ENCODE assay signal across 8 cellular contexts in the genomic region with DNA sequence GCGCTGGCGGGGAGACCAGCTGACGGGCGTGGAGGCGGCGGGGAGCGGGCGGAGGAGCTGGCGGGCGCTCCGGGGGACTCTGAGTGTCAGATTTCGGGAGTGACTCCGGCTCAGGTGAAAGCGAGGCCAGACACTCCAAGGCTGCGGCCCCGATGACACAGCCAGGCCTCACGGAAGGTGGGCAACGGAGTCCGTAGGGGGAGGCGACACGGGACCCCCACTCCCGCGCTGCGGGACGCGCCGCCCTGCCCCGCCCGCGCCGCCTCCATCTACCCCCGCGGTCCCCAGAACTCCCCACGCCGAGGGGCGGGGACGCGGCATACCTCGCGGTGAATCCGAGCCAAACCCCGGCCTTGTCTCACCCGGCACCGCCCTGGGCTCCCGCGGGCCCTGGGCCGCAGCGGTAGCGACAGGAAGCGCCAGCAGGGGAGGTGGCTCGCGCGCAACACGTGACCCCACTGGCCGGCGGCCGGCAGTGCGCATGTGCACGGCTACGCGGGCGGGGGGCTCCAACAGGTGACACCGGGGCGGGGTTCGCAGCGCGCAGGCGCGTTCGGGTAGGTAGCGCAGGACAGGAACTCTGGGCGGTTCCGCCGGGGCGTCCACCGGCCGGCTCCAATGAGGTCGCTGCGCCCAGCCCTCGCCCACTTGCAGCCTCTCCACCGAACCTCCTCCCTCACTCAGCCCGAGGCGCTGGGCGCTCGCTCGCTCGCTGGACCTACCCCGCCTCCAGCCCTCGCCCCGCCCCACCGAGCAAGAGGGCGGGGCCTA. TPM values are rescaled to one million over a fixed set of nuclear protein-coding genes. Genes with fewer than 3 reads are reported as not detected.
DNase-seq lines count a peak whose midpoint lies in the region; ATAC-seq and TF ChIP-seq lines count a peak whose summit lies in the region.

A gene with protein sequence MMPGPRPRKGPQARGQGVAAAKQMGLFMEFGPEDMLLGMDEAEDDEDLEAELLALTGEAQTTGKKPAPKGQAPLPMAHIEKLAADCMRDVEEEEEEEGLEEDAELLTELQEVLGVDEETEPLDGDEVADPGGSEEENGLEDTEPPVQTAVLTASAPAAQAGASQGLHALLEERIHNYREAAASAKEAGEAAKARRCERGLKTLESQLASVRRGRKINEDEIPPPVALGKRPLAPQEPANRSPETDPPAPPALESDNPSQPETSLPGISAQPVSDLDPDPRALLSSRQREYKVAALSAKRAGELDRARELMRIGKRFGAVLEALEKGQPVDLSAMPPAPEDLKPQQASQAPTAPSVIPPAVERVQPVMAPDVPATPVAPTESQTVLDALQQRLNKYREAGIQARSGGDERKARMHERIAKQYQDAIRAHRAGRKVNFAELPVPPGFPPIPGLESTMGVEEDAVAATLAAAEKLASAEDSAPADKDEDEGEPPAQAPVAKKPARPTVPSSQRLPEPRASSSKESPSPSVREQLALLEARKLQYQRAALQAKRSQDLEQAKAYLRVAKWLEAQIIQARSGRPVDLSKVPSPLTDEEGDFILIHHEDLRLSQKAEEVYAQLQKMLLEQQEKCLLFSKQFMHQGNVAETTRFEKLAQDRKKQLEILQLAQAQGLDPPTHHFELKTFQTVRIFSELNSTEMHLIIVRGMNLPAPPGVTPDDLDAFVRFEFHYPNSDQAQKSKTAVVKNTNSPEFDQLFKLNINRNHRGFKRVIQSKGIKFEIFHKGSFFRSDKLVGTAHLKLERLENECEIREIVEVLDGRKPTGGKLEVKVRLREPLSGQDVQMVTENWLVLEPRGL (minus strand): TSS at position 460 of the 771 bp plus-strand sequence. CDS start 1,585 bp downstream, outside the sequence.

- no peaks in the 10 kb centered on the region for H3K9me3 Mint-ChIP-seq in CD4-positive, CD25-positive, alpha-beta regulatory T cell

- no peaks in the 10 kb centered on the region for H3K27me3 Mint-ChIP-seq in CD4-positive, CD25-positive, alpha-beta regulatory T cell

- TF ChIP-seq RAD21 in liver (IDR thresholded peaks at IDR 0.05), result no peak

- peak within 1 kb of the TSS; percentile 88 for H3K4me3 ChIP-seq in CD4-positive, CD25-positive, alpha-beta regulatory T cell (ENCODE audit: low read depth, low read length)
- peak within 1 kb of the TSS; percentile 59 to 90 (median 81) for H3K4me3 ChIP-seq in liver (ENCODE audit: low read depth in 1 of 3, low read length in 3 of 3)

- TF ChIP-seq CTCF in liver (IDR thresholded peaks at IDR 0.05; ENCODE audit: low read depth, low read length, missing input control), result peak; percentile 50

- peaks cover 20% of the 10 kb centered on the region for H3K36me3 ChIP-seq in CD4-positive, CD25-positive, alpha-beta regulatory T cell (ENCODE audit: control insufficient read depth, insufficient read depth, low read length)
- H3K36me3 ChIP-seq in liver (ENCODE audit: control insufficient read depth in 4 of 4, insufficient read depth in 3 of 4, low read depth in 1 of 4, low read length in 3 of 4), result peaks cover 0 to 17% (median 13%) of the 10 kb centered on the region in 4 donors

- peaks cover 32% of the 10 kb centered on the region for H3K4me1 ChIP-seq in CD4-positive, CD25-positive, alpha-beta regulatory T cell (ENCODE audit: control insufficient read depth, insufficient read depth, low read length, poor library complexity, severe bottlenecking)
- peaks cover 4 to 24% (median 17%) of the 10 kb centered on the region in 4 donors for H3K4me1 ChIP-seq in liver (ENCODE audit: control insufficient read depth in 4 of 4, insufficient read depth in 4 of 4, low read length in 3 of 4)

- peak within 1 kb of the TSS; percentile 95 to 97 (median 96) for H3K27ac Mint-ChIP-seq in CD4-positive, CD25-positive, alpha-beta regulatory T cell

- peaks cover 12% of the 10 kb centered on the region for H3K36me3 Mint-ChIP-seq in CD4-positive, CD25-positive, alpha-beta regulatory T cell

- under 1% methylated on average over 92 of the region's 92 CpGs for WGBS in liver

- H3K9me3 ChIP-seq in CD4-positive, CD25-positive, alpha-beta regulatory T cell (ENCODE audit: control insufficient read depth in 2 of 2, low read length in 2 of 2), result no peaks in the 10 kb centered on the region
- H3K9me3 ChIP-seq in liver (ENCODE audit: control insufficient read depth in 4 of 4, low read length in 3 of 4), result no peaks in the 10 kb centered on the region

- no peaks in the 10 kb centered on the region for H3K27me3 ChIP-seq in CD4-positive, CD25-positive, alpha-beta regulatory T cell (ENCODE audit: control insufficient read depth, insufficient read depth, low read length)
- no peaks in the 10 kb centered on the region for H3K27me3 ChIP-seq in liver (ENCODE audit: control insufficient read depth in 4 of 4, insufficient read depth in 4 of 4, low read length in 3 of 4)

- peak within 1 kb of the TSS; percentile 94 to 97 (median 96) for H3K4me3 Mint-ChIP-seq in CD4-positive, CD25-positive, alpha-beta regulatory T cell

- peak within 1 kb of the TSS; percentile 93 for H3K27ac ChIP-seq in CD4-positive, CD25-positive, alpha-beta regulatory T cell (ENCODE audit: insufficient read depth, low read length, poor library complexity, severe bottlenecking)
- H3K27ac ChIP-seq in liver (ENCODE audit: low read depth in 1 of 2, low read length in 2 of 2), result peak within 1 kb of the TSS; percentile 72 to 90

- peak within 1 kb of the TSS; percentile 26 to 56 for H3K9ac ChIP-seq in liver (ENCODE audit: low read depth in 1 of 2, low read length in 2 of 2)

- peaks cover 12 to 56% (median 30%) of the 10 kb centered on the region in 4 donors for H3K4me1 Mint-ChIP-seq in CD4-positive, CD25-positive, alpha-beta regulatory T cell

- peak; percentile 99 to 100 (median 99) for DNase-seq in CD4-positive, CD25-positive, alpha-beta regulatory T cell
- DNase-seq in NCI-H82 (lab: John Stamatoyannopoulos, UW) (peak; percentile 99), dermis microvascular lymphatic vessel endothelial cell (ENCODE audit: low read depth in 2 of 2) (peak; percentile 96 to 99)
- DNase-seq in activated CD4-positive, alpha-beta T cell treated with anti-CD3 and anti-CD28 coated beads, Interleukin-2, amount 50 U/mL, for 48 hours, result peak; percentile 98 to 99
- peak; percentile 100 for DNase-seq in stimulated activated CD4-positive, alpha-beta T cell treated with anti-CD3 and anti-CD28 coated beads, Interleukin-4, amount 100 ng/mL, for 24 hours

- peak; percentile 93 to 95 for ATAC-seq in CD4-positive, CD25-positive, alpha-beta regulatory T cell (ENCODE audit: low read depth in 2 of 2)
- ATAC-seq in GM19397 (IDR thresholded peaks at IDR 0.05; ENCODE audit: unreplicated experiment) (peak; percentile 92), HG03571 (IDR thresholded peaks at IDR 0.05; ENCODE audit: unreplicated experiment) (peak; percentile 90)

TF ChIP-seq in liver, 16 proteins besides CTCF, POLR2A, EP300 and RAD21 (continues in another document):
- no peak for TF ChIP-seq TAF1 (conservative IDR thresholded peaks at IDR 0.05)
- peak in 1 of 2 donors; percentile 11 for TF ChIP-seq EGR1 (IDR thresholded peaks at IDR 0.05; ENCODE audit: low read depth in 2 of 2)
- TF ChIP-seq, protein P1, sequence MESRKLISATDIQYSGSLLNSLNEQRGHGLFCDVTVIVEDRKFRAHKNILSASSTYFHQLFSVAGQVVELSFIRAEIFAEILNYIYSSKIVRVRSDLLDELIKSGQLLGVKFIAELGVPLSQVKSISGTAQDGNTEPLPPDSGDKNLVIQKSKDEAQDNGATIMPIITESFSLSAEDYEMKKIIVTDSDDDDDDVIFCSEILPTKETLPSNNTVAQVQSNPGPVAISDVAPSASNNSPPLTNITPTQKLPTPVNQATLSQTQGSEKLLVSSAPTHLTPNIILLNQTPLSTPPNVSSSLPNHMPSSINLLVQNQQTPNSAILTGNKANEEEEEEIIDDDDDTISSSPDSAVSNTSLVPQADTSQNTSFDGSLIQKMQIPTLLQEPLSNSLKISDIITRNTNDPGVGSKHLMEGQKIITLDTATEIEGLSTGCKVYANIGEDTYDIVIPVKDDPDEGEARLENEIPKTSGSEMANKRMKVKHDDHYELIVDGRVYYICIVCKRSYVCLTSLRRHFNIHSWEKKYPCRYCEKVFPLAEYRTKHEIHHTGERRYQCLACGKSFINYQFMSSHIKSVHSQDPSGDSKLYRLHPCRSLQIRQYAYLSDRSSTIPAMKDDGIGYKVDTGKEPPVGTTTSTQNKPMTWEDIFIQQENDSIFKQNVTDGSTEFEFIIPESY (IDR thresholded peaks at IDR 0.05), result no peak
- TF ChIP-seq YY1 (IDR thresholded peaks at IDR 0.05), result peak; percentile 35
- TF ChIP-seq HNF4G (IDR thresholded peaks at IDR 0.05), result no peak
- TF ChIP-seq, protein P2, sequence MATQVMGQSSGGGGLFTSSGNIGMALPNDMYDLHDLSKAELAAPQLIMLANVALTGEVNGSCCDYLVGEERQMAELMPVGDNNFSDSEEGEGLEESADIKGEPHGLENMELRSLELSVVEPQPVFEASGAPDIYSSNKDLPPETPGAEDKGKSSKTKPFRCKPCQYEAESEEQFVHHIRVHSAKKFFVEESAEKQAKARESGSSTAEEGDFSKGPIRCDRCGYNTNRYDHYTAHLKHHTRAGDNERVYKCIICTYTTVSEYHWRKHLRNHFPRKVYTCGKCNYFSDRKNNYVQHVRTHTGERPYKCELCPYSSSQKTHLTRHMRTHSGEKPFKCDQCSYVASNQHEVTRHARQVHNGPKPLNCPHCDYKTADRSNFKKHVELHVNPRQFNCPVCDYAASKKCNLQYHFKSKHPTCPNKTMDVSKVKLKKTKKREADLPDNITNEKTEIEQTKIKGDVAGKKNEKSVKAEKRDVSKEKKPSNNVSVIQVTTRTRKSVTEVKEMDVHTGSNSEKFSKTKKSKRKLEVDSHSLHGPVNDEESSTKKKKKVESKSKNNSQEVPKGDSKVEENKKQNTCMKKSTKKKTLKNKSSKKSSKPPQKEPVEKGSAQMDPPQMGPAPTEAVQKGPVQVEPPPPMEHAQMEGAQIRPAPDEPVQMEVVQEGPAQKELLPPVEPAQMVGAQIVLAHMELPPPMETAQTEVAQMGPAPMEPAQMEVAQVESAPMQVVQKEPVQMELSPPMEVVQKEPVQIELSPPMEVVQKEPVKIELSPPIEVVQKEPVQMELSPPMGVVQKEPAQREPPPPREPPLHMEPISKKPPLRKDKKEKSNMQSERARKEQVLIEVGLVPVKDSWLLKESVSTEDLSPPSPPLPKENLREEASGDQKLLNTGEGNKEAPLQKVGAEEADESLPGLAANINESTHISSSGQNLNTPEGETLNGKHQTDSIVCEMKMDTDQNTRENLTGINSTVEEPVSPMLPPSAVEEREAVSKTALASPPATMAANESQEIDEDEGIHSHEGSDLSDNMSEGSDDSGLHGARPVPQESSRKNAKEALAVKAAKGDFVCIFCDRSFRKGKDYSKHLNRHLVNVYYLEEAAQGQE (IDR thresholded peaks at IDR 0.05), result no peak
- TF ChIP-seq GABPA (IDR thresholded peaks at IDR 0.05 in 1 of 2, conservative IDR thresholded peaks at IDR 0.05 in 1 of 2), result peak in 1 of 2 donors; percentile 79
- peak; percentile 86 for TF ChIP-seq SP1 (IDR thresholded peaks at IDR 0.05)

RNA-seq across cellular contexts. Expression of the gene that starts here (rescaled TPM):
- total RNA-seq in CD4-positive, CD25-positive, alpha-beta regulatory T cell, result 51.4 TPM
- polyA plus RNA-seq in CD4-positive, CD25-positive, alpha-beta regulatory T cell, result 10 to 100 TPM in 1 of 4 donors, 1 to 10 TPM in 3; 4.1 to 11.7 (median 5.8) TPM
- 16.3 and 23.9 TPM in 2 replicates for total RNA-seq in dermis microvascular lymphatic vessel endothelial cell
- total RNA-seq in liver, result 10 to 100 TPM in 1 of 2 donors, 1 to 10 TPM in 1; 7.1 to 15.7 TPM
- 1 to 10 TPM; 4.5 to 8.0 TPM for polyA plus RNA-seq in liver

Comparison
In these comparisons a context has a peak if more than half of its experiments do, and no peak if none do; other contexts are left out.
1. Peak in every context shown above with its lines: DNase-seq, ATAC-seq, H3K4me3 ChIP-seq and H3K27ac ChIP-seq.